16 cellular contexts compared by ENCODE assay signal in the genomic region with DNA sequence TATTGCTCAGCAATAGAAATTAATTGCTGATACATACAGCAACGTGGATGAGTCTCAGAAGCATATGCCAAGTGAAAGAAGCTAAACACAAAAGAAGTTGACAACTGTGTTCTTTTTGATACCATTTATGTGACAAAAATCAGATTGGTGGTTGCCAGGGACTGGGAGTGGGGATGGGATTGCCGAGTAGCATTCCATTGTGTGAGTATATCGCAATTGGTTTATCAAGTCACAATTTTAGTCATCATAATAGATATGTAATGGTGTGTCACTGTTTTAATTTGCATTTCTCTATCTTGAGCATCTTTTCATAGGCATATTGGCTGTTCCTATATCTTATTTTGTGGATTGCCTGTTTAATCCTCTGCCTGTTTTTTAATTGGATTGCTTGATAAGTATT.
"Had no signal": no experiment of that assay in that cellular context is flagged by ENCODE, and none has a peak within 500 bp of the region (broad histone marks: within the 10 kb centered on the region; RNA-seq: fewer than 3 reads in every experiment).

No MANE protein-coding gene starts in this region.

- H3K4me3 ChIP-seq: adrenal gland, esophagus squamous epithelium, left lung, neural progenitor cell, ovary, psoas muscle, skin epidermis, tibial nerve had no signal

- DNase-seq: activated CD4-positive, alpha-beta memory T cell treated with anti-CD3 and anti-CD28 coated beads for 36 hours; activated gamma-delta T cell treated with Interleukin-2 at 50 U/mL for 16 hours; activated T-cell treated with anti-CD3 and anti-CD28 coated beads for 4 hours; adrenal gland; effector CD8-positive, alpha-beta T cell; esophagus squamous epithelium; head of caudate nucleus; kidney; left lung; ovary; psoas muscle; right cardiac atrium had no signal

- H3K27me3 ChIP-seq: adrenal gland, esophagus squamous epithelium, left lung, neural progenitor cell, ovary, tibial nerve had no signal

- H3K4me1 ChIP-seq: left lung, neural progenitor cell, psoas muscle, tibial nerve had no signal

- H3K36me3 ChIP-seq: ovary had no signal

- H2AFZ ChIP-seq: neural progenitor cell had no signal

- H3K4me2 ChIP-seq: neural progenitor cell had no signal

- H3K9ac ChIP-seq: neural progenitor cell had no signal

- H3K27ac ChIP-seq: adrenal gland, esophagus squamous epithelium, left lung, neural progenitor cell, ovary, psoas muscle, skin epidermis, tibial nerve had no signal

- ATAC-seq: activated naive CD4-positive, alpha-beta T cell treated with anti-CD3 and anti-CD28 coated beads, Interleukin-2, amount 50 U/mL, for 72 hours; left lung; psoas muscle; right cardiac atrium had no signal

- H3K9me3 ChIP-seq: adrenal gland, esophagus squamous epithelium, left lung, ovary, psoas muscle, tibial nerve had no signal
